Comparison of ENCODE assay signal across 1 cellular context in the genomic region with DNA sequence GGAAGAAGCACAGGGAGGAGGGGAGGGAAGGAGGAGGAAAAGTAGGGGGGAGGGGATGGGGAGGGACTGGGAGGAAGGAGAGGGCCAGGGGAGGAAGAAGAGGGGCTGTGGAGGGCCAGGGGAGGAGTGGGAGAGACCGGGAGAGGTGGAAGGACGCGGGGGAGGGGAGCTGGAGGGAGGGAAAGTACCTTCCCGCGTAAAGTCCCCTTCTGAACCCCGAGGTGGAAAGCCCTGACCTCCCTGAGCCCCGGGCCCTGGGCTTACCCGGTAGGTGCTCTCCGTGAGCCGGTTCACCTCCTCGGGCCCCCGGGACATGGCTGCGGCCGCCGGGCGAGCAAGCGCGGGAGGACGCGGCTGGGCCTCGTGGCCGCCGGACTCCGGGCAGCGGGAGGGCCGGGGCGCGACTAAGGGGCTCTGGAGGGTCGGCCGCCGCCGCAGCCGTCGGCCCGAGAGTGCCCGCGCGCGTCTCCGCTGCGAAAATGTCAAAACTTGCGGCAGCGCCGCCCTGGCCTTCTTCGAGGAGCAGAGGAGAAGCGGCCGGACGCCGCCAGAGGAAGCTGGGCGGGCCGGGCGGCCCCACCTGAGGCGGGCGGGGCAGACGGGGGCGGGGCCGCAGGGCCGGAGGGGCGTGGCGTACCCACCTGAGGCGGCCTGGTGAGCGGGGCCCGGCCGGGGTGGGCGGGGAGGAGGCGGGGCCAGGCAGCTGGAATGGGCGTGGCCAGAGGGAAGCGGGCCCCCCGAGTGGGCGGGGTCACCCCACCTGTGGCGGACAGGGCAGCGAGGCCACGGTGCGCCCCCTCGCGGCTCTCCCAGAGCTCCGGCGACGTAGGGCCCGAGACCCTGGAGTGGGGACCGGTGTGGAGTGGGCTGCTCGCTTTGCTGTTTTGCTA.
A peak's percentile ranks its signal among the peaks of the same experiment; 100 is the strongest.
TF ChIP-seq lines count a peak whose summit lies in the region.

A gene with protein sequence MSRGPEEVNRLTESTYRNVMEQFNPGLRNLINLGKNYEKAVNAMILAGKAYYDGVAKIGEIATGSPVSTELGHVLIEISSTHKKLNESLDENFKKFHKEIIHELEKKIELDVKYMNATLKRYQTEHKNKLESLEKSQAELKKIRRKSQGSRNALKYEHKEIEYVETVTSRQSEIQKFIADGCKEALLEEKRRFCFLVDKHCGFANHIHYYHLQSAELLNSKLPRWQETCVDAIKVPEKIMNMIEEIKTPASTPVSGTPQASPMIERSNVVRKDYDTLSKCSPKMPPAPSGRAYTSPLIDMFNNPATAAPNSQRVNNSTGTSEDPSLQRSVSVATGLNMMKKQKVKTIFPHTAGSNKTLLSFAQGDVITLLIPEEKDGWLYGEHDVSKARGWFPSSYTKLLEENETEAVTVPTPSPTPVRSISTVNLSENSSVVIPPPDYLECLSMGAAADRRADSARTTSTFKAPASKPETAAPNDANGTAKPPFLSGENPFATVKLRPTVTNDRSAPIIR (minus strand): TSS at position 553 of the 890 bp plus-strand sequence. CDS start 238 bp downstream, at position 315.

TF ChIP-seq in HepG2, 621 proteins besides CTCF, POLR2A, EP300 and RAD21 (continued from another document and continues in another):
- TF ChIP-seq, protein P1, sequence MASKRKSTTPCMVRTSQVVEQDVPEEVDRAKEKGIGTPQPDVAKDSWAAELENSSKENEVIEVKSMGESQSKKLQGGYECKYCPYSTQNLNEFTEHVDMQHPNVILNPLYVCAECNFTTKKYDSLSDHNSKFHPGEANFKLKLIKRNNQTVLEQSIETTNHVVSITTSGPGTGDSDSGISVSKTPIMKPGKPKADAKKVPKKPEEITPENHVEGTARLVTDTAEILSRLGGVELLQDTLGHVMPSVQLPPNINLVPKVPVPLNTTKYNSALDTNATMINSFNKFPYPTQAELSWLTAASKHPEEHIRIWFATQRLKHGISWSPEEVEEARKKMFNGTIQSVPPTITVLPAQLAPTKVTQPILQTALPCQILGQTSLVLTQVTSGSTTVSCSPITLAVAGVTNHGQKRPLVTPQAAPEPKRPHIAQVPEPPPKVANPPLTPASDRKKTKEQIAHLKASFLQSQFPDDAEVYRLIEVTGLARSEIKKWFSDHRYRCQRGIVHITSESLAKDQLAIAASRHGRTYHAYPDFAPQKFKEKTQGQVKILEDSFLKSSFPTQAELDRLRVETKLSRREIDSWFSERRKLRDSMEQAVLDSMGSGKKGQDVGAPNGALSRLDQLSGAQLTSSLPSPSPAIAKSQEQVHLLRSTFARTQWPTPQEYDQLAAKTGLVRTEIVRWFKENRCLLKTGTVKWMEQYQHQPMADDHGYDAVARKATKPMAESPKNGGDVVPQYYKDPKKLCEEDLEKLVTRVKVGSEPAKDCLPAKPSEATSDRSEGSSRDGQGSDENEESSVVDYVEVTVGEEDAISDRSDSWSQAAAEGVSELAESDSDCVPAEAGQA (IDR thresholded peaks at IDR 0.05; ENCODE audit: low read depth): no peak
- TF ChIP-seq, protein P1 (CRISPR knock-in tag; IDR thresholded peaks at IDR 0.05; ENCODE audit: borderline replicate concordance): no peak
- TF ChIP-seq MIER2 (CRISPR knock-in tag; IDR thresholded peaks at IDR 0.05): no peak
- TF ChIP-seq HOXA9 (CRISPR knock-in tag; IDR thresholded peaks at IDR 0.05; ENCODE audit: borderline replicate concordance): no peak
- 0 out of 2 replicates have a peak, but pooled peaks have one; percentile 57 for TF ChIP-seq ZSCAN29 (CRISPR knock-in tag; conservative IDR thresholded peaks at IDR 0.05)
- no peak for TF ChIP-seq ISX (CRISPR knock-in tag; conservative IDR thresholded peaks at IDR 0.05)
- no peak for TF ChIP-seq KDM5A (IDR thresholded peaks at IDR 0.05; ENCODE audit: borderline replicate concordance, low read length)
- no peak for TF ChIP-seq TBP (CRISPR knock-in tag; IDR thresholded peaks at IDR 0.05)
- TF ChIP-seq ZNF12 (CRISPR knock-in tag; IDR thresholded peaks at IDR 0.05): no peak
- TF ChIP-seq, protein P2, sequence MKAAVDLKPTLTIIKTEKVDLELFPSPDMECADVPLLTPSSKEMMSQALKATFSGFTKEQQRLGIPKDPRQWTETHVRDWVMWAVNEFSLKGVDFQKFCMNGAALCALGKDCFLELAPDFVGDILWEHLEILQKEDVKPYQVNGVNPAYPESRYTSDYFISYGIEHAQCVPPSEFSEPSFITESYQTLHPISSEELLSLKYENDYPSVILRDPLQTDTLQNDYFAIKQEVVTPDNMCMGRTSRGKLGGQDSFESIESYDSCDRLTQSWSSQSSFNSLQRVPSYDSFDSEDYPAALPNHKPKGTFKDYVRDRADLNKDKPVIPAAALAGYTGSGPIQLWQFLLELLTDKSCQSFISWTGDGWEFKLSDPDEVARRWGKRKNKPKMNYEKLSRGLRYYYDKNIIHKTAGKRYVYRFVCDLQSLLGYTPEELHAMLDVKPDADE (CRISPR knock-in tag; IDR thresholded peaks at IDR 0.05): no peak
- no peak for TF ChIP-seq DR1 (CRISPR knock-in tag; IDR thresholded peaks at IDR 0.05)
- TF ChIP-seq ZFX (CRISPR knock-in tag; IDR thresholded peaks at IDR 0.05; ENCODE audit: low read depth): peak; percentile 75
- no peak for TF ChIP-seq SMYD3 (CRISPR knock-in tag; IDR thresholded peaks at IDR 0.05)
- TF ChIP-seq, protein P3, sequence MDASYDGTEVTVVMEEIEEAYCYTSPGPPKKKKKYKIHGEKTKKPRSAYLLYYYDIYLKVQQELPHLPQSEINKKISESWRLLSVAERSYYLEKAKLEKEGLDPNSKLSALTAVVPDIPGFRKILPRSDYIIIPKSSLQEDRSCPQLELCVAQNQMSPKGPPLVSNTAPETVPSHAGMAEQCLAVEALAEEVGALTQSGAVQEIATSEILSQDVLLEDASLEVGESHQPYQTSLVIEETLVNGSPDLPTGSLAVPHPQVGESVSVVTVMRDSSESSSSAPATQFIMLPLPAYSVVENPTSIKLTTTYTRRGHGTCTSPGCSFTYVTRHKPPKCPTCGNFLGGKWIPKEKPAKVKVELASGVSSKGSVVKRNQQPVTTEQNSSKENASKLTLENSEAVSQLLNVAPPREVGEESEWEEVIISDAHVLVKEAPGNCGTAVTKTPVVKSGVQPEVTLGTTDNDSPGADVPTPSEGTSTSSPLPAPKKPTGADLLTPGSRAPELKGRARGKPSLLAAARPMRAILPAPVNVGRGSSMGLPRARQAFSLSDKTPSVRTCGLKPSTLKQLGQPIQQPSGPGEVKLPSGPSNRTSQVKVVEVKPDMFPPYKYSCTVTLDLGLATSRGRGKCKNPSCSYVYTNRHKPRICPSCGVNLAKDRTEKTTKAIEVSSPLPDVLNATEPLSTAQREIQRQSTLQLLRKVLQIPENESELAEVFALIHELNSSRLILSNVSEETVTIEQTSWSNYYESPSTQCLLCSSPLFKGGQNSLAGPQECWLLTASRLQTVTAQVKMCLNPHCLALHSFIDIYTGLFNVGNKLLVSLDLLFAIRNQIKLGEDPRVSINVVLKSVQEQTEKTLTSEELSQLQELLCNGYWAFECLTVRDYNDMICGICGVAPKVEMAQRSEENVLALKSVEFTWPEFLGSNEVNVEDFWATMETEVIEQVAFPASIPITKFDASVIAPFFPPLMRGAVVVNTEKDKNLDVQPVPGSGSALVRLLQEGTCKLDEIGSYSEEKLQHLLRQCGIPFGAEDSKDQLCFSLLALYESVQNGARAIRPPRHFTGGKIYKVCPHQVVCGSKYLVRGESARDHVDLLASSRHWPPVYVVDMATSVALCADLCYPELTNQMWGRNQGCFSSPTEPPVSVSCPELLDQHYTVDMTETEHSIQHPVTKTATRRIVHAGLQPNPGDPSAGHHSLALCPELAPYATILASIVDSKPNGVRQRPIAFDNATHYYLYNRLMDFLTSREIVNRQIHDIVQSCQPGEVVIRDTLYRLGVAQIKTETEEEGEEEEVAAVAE (CRISPR knock-in tag; IDR thresholded peaks at IDR 0.05; ENCODE audit: borderline replicate concordance): no peak
- no peak for TF ChIP-seq ZC3H4 (CRISPR knock-in tag; IDR thresholded peaks at IDR 0.05; ENCODE audit: borderline replicate concordance)
- TF ChIP-seq PCBP1 (IDR thresholded peaks at IDR 0.05; ENCODE audit: borderline replicate concordance, low read depth, low read length): 0 out of 2 replicates have a peak, but pooled peaks have one; percentile 38
- no peak; the same call in 1 of the 2 replicates for TF ChIP-seq ZSCAN31 (CRISPR knock-in tag; IDR thresholded peaks at IDR 0.05; ENCODE audit: low read depth)
- TF ChIP-seq, protein P4, sequence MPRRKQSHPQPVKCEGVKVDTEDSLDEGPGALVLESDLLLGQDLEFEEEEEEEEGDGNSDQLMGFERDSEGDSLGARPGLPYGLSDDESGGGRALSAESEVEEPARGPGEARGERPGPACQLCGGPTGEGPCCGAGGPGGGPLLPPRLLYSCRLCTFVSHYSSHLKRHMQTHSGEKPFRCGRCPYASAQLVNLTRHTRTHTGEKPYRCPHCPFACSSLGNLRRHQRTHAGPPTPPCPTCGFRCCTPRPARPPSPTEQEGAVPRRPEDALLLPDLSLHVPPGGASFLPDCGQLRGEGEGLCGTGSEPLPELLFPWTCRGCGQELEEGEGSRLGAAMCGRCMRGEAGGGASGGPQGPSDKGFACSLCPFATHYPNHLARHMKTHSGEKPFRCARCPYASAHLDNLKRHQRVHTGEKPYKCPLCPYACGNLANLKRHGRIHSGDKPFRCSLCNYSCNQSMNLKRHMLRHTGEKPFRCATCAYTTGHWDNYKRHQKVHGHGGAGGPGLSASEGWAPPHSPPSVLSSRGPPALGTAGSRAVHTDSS (CRISPR knock-in tag; conservative IDR thresholded peaks at IDR 0.05): no peak
- no peak for TF ChIP-seq ZNF333 (CRISPR knock-in tag; IDR thresholded peaks at IDR 0.05; ENCODE audit: borderline replicate concordance)
- TF ChIP-seq ZNF451 (CRISPR knock-in tag; IDR thresholded peaks at IDR 0.05): peak; percentile 50; the same call in 1 of the 2 replicates
- TF ChIP-seq, protein P5, sequence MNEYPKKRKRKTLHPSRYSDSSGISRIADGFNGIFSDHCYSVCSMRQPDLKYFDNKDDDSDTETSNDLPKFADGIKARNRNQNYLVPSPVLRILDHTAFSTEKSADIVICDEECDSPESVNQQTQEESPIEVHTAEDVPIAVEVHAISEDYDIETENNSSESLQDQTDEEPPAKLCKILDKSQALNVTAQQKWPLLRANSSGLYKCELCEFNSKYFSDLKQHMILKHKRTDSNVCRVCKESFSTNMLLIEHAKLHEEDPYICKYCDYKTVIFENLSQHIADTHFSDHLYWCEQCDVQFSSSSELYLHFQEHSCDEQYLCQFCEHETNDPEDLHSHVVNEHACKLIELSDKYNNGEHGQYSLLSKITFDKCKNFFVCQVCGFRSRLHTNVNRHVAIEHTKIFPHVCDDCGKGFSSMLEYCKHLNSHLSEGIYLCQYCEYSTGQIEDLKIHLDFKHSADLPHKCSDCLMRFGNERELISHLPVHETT (CRISPR knock-in tag; conservative IDR thresholded peaks at IDR 0.05): no peak
- TF ChIP-seq ZBTB20 (CRISPR knock-in tag; IDR thresholded peaks at IDR 0.05; ENCODE audit: borderline replicate concordance, low read depth): no peak
- TF ChIP-seq MAFK (conservative IDR thresholded peaks at IDR 0.05 in 1 of 2, IDR thresholded peaks at IDR 0.05 in 1 of 2; ENCODE audit: low read length in 2 of 2): no peak
- TF ChIP-seq, protein P6, sequence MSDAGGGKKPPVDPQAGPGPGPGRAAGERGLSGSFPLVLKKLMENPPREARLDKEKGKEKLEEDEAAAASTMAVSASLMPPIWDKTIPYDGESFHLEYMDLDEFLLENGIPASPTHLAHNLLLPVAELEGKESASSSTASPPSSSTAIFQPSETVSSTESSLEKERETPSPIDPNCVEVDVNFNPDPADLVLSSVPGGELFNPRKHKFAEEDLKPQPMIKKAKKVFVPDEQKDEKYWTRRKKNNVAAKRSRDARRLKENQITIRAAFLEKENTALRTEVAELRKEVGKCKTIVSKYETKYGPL (CRISPR knock-in tag; IDR thresholded peaks at IDR 0.05): no peak
- no peak for TF ChIP-seq ZNF501 (CRISPR knock-in tag; IDR thresholded peaks at IDR 0.05)
- TF ChIP-seq TOPORS (CRISPR knock-in tag; IDR thresholded peaks at IDR 0.05): 0 out of 2 replicates have a peak, but pooled peaks have one; percentile 39
- TF ChIP-seq, protein P7, sequence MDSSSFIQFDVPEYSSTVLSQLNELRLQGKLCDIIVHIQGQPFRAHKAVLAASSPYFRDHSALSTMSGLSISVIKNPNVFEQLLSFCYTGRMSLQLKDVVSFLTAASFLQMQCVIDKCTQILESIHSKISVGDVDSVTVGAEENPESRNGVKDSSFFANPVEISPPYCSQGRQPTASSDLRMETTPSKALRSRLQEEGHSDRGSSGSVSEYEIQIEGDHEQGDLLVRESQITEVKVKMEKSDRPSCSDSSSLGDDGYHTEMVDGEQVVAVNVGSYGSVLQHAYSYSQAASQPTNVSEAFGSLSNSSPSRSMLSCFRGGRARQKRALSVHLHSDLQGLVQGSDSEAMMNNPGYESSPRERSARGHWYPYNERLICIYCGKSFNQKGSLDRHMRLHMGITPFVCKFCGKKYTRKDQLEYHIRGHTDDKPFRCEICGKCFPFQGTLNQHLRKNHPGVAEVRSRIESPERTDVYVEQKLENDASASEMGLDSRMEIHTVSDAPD (CRISPR knock-in tag; IDR thresholded peaks at IDR 0.05): no peak
- TF ChIP-seq DNMT3B (CRISPR knock-in tag; conservative IDR thresholded peaks at IDR 0.05): no peak
- no peak for TF ChIP-seq FOSL1 (CRISPR knock-in tag; IDR thresholded peaks at IDR 0.05; ENCODE audit: borderline replicate concordance)
- TF ChIP-seq MAFF (IDR thresholded peaks at IDR 0.05; ENCODE audit: low read depth, low read length): no peak
- no peak for TF ChIP-seq ZBTB42 (CRISPR knock-in tag; IDR thresholded peaks at IDR 0.05)
- TF ChIP-seq SNAPC2 (CRISPR knock-in tag; IDR thresholded peaks at IDR 0.05): no peak
- no peak for TF ChIP-seq TCF7 (IDR thresholded peaks at IDR 0.05; ENCODE audit: low read depth)
